ENCODE assay signal across 15 cellular contexts in genomic region chr20:47790032-47790965, GRCh38. TPM values are rescaled to one million over a fixed set of nuclear protein-coding genes. Genes with fewer than 3 reads are reported as not detected.
DNase-seq lines count a peak whose midpoint lies in the region; ATAC-seq, FAIRE-seq and TF ChIP-seq lines count a peak whose summit lies in the region.
"Had no signal": no experiment of that assay in that cellular context is flagged by ENCODE, and none has a peak within 500 bp of the region (broad histone marks: within the 10 kb centered on the region; RNA-seq: fewer than 3 reads in every experiment).

No MANE protein-coding gene starts in this region.

- H3K4me3 Mint-ChIP-seq in mesothelial cell of epicardium (no peak overlapping the region), WTC11 (no peak overlapping the region)
- H3K4me3 Mint-ChIP-seq: activated CD4-positive, alpha-beta T cell treated with anti-CD3 and anti-CD28 coated beads, Interleukin-2, amount 10 ng/mL, durations not matched to agents 7 days and 5 days; memory B cell had no signal

- intact Hi-C loops in mammary epithelial cell (cut with micrococcal nuclease) (loop anchor here (1.0 to 2.0 kb wide), 2 partner anchors 55 to 505 kb away; no protein-coding TSS in a partner anchor), HepG2 (cut with micrococcal nuclease; ENCODE audit: unreplicated experiment) (no loop called here), transverse colon (cut with DNase I; ENCODE audit: low total_unique reads) (no loop called here)

- 65% methylated on average over 11 of the region's 11 CpGs for WGBS in mammary epithelial cell (ENCODE audit: low coverage, missing lambda C conversion rate)
- WGBS in HepG2 (ENCODE audit: low lambda C conversion rate): 26% methylated on average over 11 of the region's 11 CpGs
- WGBS in transverse colon (ENCODE audit: low coverage in 1 of 2), 2 donors: 70 to 77% methylated on average over 11 of the region's 11 CpGs

- peaks cover 56% of the 10 kb centered on the region for H3K4me1 ChIP-seq in mammary epithelial cell (ENCODE audit: insufficient read depth, low read length)
- peaks cover 14% of the 10 kb centered on the region for H3K4me1 ChIP-seq in HepG2 (ENCODE audit: insufficient read depth, low read length)
- peaks cover 8 to 31% (median 14%) of the 10 kb centered on the region in 4 donors for H3K4me1 ChIP-seq in transverse colon

- dilution Hi-C loops in mammary epithelial cell (cut with HindIII; ENCODE audit: low sequenced_read_pairs): no loop called here

- FAIRE-seq in HTR-8/SVneo (lab: Jason Lieb, UNC) (peak; percentile 78), HepG2 (lab: Jason Lieb, UNC) (no peak)
- FAIRE-seq: colon had no signal

- H3K36me3 ChIP-seq in mammary epithelial cell (ENCODE audit: insufficient read depth, low read length) (no peaks in the 10 kb centered on the region), HepG2 (replicated peaks in 1 of 2; ENCODE audit: control insufficient read depth in 1 of 2, insufficient read depth in 2 of 2, low read length in 2 of 2) (no peaks in the 10 kb centered on the region), transverse colon (no peaks in the 10 kb centered on the region)

- no peak for TF ChIP-seq RAD21 in HepG2 (CRISPR knock-in tag; IDR thresholded peaks at IDR 0.05)

- H3K27ac ChIP-seq in mammary epithelial cell (ENCODE audit: insufficient read depth, low read depth, low read length) (peak overlapping the region; percentile 83), HepG2 (ENCODE audit: extremely low read length, insufficient read depth, low read length) (no peak overlapping the region), transverse colon (peak overlapping the region in 1 of 4 donors; percentile 61)
- H3K27ac ChIP-seq: psoas muscle had no signal

- peak overlapping the region; percentile 37 for H3K9ac ChIP-seq in mammary epithelial cell (ENCODE audit: insufficient read depth, low read length)
- H3K9ac ChIP-seq in HepG2 (ENCODE audit: insufficient read depth, low read depth, low read length): no peak overlapping the region

- in situ Hi-C loops in mammary epithelial cell (cut with MboI; ENCODE audit: low sequenced_read_pairs in 2 of 2) (loop anchor here in 1 of 2 donors (10.0 kb wide), 1 partner anchor 225 kb away; no protein-coding TSS in a partner anchor), HepG2 (cut with HindIII; ENCODE audit: extremely low pct_ligation_motif_present, low pct_unique_long_range_greater_than_20kb) (no loop called here), transverse colon (cut with MboI; ENCODE audit: low pct_ligation_motif_present in 1 of 4, low pct_unique_long_range_greater_than_20kb in 1 of 4, low sequenced_read_pairs in 3 of 4) (no loop called here)

- peak; percentile 55 for DNase-seq in A172 (ENCODE audit: low spot score)
- peak; percentile 57 for DNase-seq in HTR-8/SVneo (ENCODE audit: insufficient read length, low spot score)
- peak; percentile 92 for DNase-seq in mammary epithelial cell
- DNase-seq in mesothelial cell of epicardium (ENCODE audit: low spot score in 2 of 2, unreplicated experiment in 2 of 2): no peak
- no peak for DNase-seq in WTC11 (ENCODE audit: low spot score)
- no peak for DNase-seq in HepG2 (ENCODE audit: low spot score)
- DNase-seq in transverse colon: no peak
- DNase-seq: activated CD4-positive, alpha-beta T cell treated with anti-CD3 and anti-CD28 coated beads, Interleukin-2, amount 10 ng/mL, durations not matched to agents 7 days and 5 days; activated gamma-delta T cell treated with Interleukin-2 at 50 U/mL for 16 hours; GDM1; SW 1271 had no signal

- H3K9me3 Mint-ChIP-seq in mesothelial cell of epicardium: no peaks in the 10 kb centered on the region
- H3K9me3 Mint-ChIP-seq in WTC11: no peaks in the 10 kb centered on the region
- H3K9me3 Mint-ChIP-seq: activated CD4-positive, alpha-beta T cell treated with anti-CD3 and anti-CD28 coated beads, Interleukin-2, amount 10 ng/mL, durations not matched to agents 7 days and 5 days; memory B cell had no signal

- CTCF ChIA-PET in mammary epithelial cell (lab: Charles Lee; ENCODE audit: low non-redundant PET) (no interaction called here), WTC11 (lab: Charles Lee) (no interaction called here), HepG2 (lab: Yijun Ruan, JAX; ENCODE audit: low intra/inter-chr PET ratio, low total read pairs) (no interaction called here)

- POLR2A ChIA-PET in WTC11 (lab: Charles Lee): no interaction called here
- POLR2A ChIA-PET in HepG2 (lab: Yijun Ruan, JAX): no interaction called here

- H2AFZ ChIP-seq in mammary epithelial cell (ENCODE audit: low read depth, low read length) (no peak overlapping the region), HepG2 (ENCODE audit: low read length) (no peak overlapping the region)

- TF ChIP-seq EP300 in HepG2 (IDR thresholded peaks at IDR 0.05; ENCODE audit: low read depth in 2 of 2, low read length in 2 of 2) (no peak), HepG2 (CRISPR knock-in tag; IDR thresholded peaks at IDR 0.05; ENCODE audit: borderline replicate concordance) (no peak), transverse colon (IDR thresholded peaks at IDR 0.05; ENCODE audit: low read depth) (no peak)

- TF ChIP-seq POLR2A in HepG2 (IDR thresholded peaks at IDR 0.05; ENCODE audit: insufficient read depth in 1 of 2, low read depth in 2 of 2, low read length in 2 of 2) (no peak), transverse colon (IDR thresholded peaks at IDR 0.05) (no peak)

- BruUV-seq in mammary epithelial cell (replicated peaks; lab: Mats Ljungman, UMichigan) (no TSS peak), HepG2 (replicated peaks; lab: Mats Ljungman, UMichigan) (no TSS peak)

- H3K4me2 ChIP-seq in mammary epithelial cell (ENCODE audit: insufficient read depth, low read depth, low read length) (peak overlapping the region; percentile 47), HepG2 (ENCODE audit: low read depth, low read length) (no peak overlapping the region)

- peak overlapping the region; percentile 40 for H3K27ac Mint-ChIP-seq in mesothelial cell of epicardium
- H3K27ac Mint-ChIP-seq in WTC11: no peak overlapping the region
- H3K27ac Mint-ChIP-seq: memory B cell had no signal

- H3K36me3 Mint-ChIP-seq in mesothelial cell of epicardium (no peaks in the 10 kb centered on the region), WTC11 (no peaks in the 10 kb centered on the region)
- H3K36me3 Mint-ChIP-seq: memory B cell had no signal

- H3K27me3 Mint-ChIP-seq in mesothelial cell of epicardium (ENCODE audit: low read depth) (peaks cover 19% of the 10 kb centered on the region), WTC11 (ENCODE audit: low read depth) (peaks cover 18% of the 10 kb centered on the region)

- H3K79me2 ChIP-seq in mammary epithelial cell (ENCODE audit: insufficient read depth, low read length) (no peaks in the 10 kb centered on the region), HepG2 (ENCODE audit: insufficient read depth, low read length) (no peaks in the 10 kb centered on the region)

- no peaks in the 10 kb centered on the region for H4K20me1 ChIP-seq in mammary epithelial cell (ENCODE audit: insufficient read depth, low read length)
- no peaks in the 10 kb centered on the region for H4K20me1 ChIP-seq in HepG2 (ENCODE audit: insufficient read depth, low read length)

- H3K27me3 ChIP-seq in mammary epithelial cell (ENCODE audit: insufficient read depth, low read length): no peaks in the 10 kb centered on the region
- H3K27me3 ChIP-seq in HepG2 (ENCODE audit: control insufficient read depth in 1 of 2, insufficient read depth in 2 of 2, low read length in 2 of 2): peaks cover 2 to 50% of the 10 kb centered on the region in 2 experiments; a peak in 4 of 5 replicates
- no peaks in the 10 kb centered on the region for H3K27me3 ChIP-seq in transverse colon

- H3K9me3 ChIP-seq in mammary epithelial cell (replicated peaks; ENCODE audit: insufficient read depth, low read length) (no peaks in the 10 kb centered on the region), HepG2 (ENCODE audit: low read length) (no peaks in the 10 kb centered on the region), transverse colon (no peaks in the 10 kb centered on the region)
- H3K9me3 ChIP-seq: psoas muscle had no signal

- no peak overlapping the region for H3K4me3 ChIP-seq in mammary epithelial cell (replicated peaks in 1 of 3; ENCODE audit: insufficient read depth in 1 of 3, low read depth in 2 of 3, low read length in 3 of 3)
- H3K4me3 ChIP-seq in HepG2 (replicated peaks in 1 of 3; ENCODE audit: insufficient read depth in 1 of 3, low read depth in 2 of 3, low read length in 3 of 3): no peak overlapping the region
- H3K4me3 ChIP-seq in transverse colon: no peak overlapping the region
- H3K4me3 ChIP-seq: psoas muscle had no signal

- ATAC-seq in WTC11: no peak
- no peak for ATAC-seq in HepG2
- no peak for ATAC-seq in GM19328 (IDR thresholded peaks at IDR 0.05; ENCODE audit: unreplicated experiment)

- TF ChIP-seq CTCF in mammary epithelial cell (conservative IDR thresholded peaks at IDR 0.05 in 1 of 2, IDR thresholded peaks at IDR 0.05 in 1 of 2; ENCODE audit: extremely low read depth in 1 of 2, insufficient read depth in 1 of 2, low read depth in 1 of 2, low read length in 2 of 2): no peak
- TF ChIP-seq CTCF in mesothelial cell of epicardium (IDR thresholded peaks at IDR 0.05; ENCODE audit: unreplicated experiment): no peak
- no peak for TF ChIP-seq CTCF in WTC11 (IDR thresholded peaks at IDR 0.05)
- TF ChIP-seq CTCF in HepG2 (CRISPR knock-in tag; IDR thresholded peaks at IDR 0.05): no peak
- TF ChIP-seq CTCF in transverse colon (IDR thresholded peaks at IDR 0.05): no peak

- peaks cover 39% of the 10 kb centered on the region for H3K4me1 Mint-ChIP-seq in mesothelial cell of epicardium
- H3K4me1 Mint-ChIP-seq in WTC11: peaks cover 25% of the 10 kb centered on the region

RNA-seq across cellular contexts. Expression of gene SULF2, which starts 5.0 kb away (rescaled TPM):
- 23.5 TPM in 2 replicates for total RNA-seq in A172 (2014; rRNA removed; shearing (Covaris generic))
- total RNA-seq in mammary epithelial cell (100 to 1,000 TPM; 256 to 276 TPM), mesothelial cell of epicardium (65.2 to 77.0 TPM (median 65.2 TPM) in 3 replicates), WTC11 (2021) (36.0 to 38.1 TPM (median 37.5 TPM) in 3 replicates), HepG2 (2016; rRNA removed; fragmentation: Illumina TruSeq; extraction: Trizol) (29.1 and 50.9 TPM in 2 replicates), transverse colon (100 to 1,000 TPM; 103 to 257 (median 191) TPM)
- polyA plus RNA-seq in mammary epithelial cell (44.0 TPM), HepG2 (2011; rRNA removed) (7.2 and 9.3 TPM in 2 replicates)
- polyA minus RNA-seq in mammary epithelial cell: 176 TPM
- 7.4 and 9.2 TPM in 2 replicates for total RNA-seq in HepG2 (2016; cell fraction: cytosol; rRNA removed; fragmentation: Illumina TruSeq; extraction: Trizol; ENCODE audit: low read depth)
- 22.2 and 47.3 TPM in 2 replicates for total RNA-seq in HepG2 (2016; cell fraction: insoluble cytoplasmic fraction; rRNA removed; fragmentation: Illumina TruSeq; extraction: Trizol)
- total RNA-seq in HepG2 (2016; cell fraction: membrane; rRNA removed; fragmentation: Illumina TruSeq; extraction: Trizol): 23.9 and 29.0 TPM in 2 replicates
- total RNA-seq in HepG2 (2016; cell fraction: nucleus; rRNA removed; fragmentation: Illumina TruSeq; extraction: Trizol): 55.3 and 65.2 TPM in 2 replicates
- polyA plus RNA-seq in HepG2 (2011; cell fraction: cytosol; rRNA removed): 9.3 and 12.6 TPM in 2 replicates
- polyA plus RNA-seq in HepG2 (2011; cell fraction: nucleus; rRNA removed): 21.3 and 25.5 TPM in 2 replicates
- 5.1 and 11.0 TPM in 2 replicates for polyA plus RNA-seq in HepG2 (2012)
- polyA plus RNA-seq in HepG2 (2016; cell fraction: cytosol; fragmentation: Illumina TruSeq; extraction: Trizol; ENCODE audit: low read depth): 10.7 and 10.8 TPM in 2 replicates
- 33.7 and 34.1 TPM in 2 replicates for polyA plus RNA-seq in HepG2 (2016; cell fraction: insoluble cytoplasmic fraction; fragmentation: Illumina TruSeq; extraction: Trizol; ENCODE audit: low read depth)
- 22.4 and 24.8 TPM in 2 replicates for polyA plus RNA-seq in HepG2 (2016; cell fraction: membrane; fragmentation: Illumina TruSeq; extraction: Trizol; ENCODE audit: low read depth)
- 96.6 and 101 TPM in 2 replicates for polyA plus RNA-seq in HepG2 (2016; cell fraction: nucleus; fragmentation: Illumina TruSeq; extraction: Trizol; ENCODE audit: insufficient read depth, low read depth)
- polyA minus RNA-seq in HepG2 (2011; rRNA and poly(A)+ RNA removed; ENCODE audit: low replicate concordance): 51.1 TPM in 1 of 2 replicates, not detected in the other
- polyA minus RNA-seq in HepG2 (2011; cell fraction: cytosol; rRNA and poly(A)+ RNA removed): 16.7 and 17.7 TPM in 2 replicates
- polyA minus RNA-seq in HepG2 (2011; cell fraction: nucleus; rRNA and poly(A)+ RNA removed): 11.1 and 13.5 TPM in 2 replicates

Comparison
In these comparisons a context has a peak if more than half of its experiments do, and no peak if none do; other contexts are left out.
1. DNase-seq: peak in A172 (single experiment), HTR-8/SVneo (single experiment) and mammary epithelial cell (single experiment); none in mesothelial cell of epicardium (0 of 2), WTC11 (single experiment), HepG2 (single experiment) and transverse colon (single experiment).